Comparison of ENCODE assay signal across 3 cellular contexts in genomic region chr4:39401640-39402039, GRCh38. TPM values are rescaled to one million over a fixed set of nuclear protein-coding genes. Genes with fewer than 3 reads are reported as not detected.
"Had no signal": no experiment of that assay in that cellular context is flagged by ENCODE, and none has a peak within 500 bp of the region (broad histone marks: within the 10 kb centered on the region; RNA-seq: fewer than 3 reads in every experiment).

No MANE protein-coding gene starts in this region.

RNA-seq across cellular contexts. Expression of gene KLB, which starts 5.1 kb away (rescaled TPM):
- total RNA-seq: PC-9, SK-MEL-5 had no signal
- polyA plus RNA-seq: SK-N-SH had no signal
